1 cellular context compared by ENCODE assay signal in the genomic region with DNA sequence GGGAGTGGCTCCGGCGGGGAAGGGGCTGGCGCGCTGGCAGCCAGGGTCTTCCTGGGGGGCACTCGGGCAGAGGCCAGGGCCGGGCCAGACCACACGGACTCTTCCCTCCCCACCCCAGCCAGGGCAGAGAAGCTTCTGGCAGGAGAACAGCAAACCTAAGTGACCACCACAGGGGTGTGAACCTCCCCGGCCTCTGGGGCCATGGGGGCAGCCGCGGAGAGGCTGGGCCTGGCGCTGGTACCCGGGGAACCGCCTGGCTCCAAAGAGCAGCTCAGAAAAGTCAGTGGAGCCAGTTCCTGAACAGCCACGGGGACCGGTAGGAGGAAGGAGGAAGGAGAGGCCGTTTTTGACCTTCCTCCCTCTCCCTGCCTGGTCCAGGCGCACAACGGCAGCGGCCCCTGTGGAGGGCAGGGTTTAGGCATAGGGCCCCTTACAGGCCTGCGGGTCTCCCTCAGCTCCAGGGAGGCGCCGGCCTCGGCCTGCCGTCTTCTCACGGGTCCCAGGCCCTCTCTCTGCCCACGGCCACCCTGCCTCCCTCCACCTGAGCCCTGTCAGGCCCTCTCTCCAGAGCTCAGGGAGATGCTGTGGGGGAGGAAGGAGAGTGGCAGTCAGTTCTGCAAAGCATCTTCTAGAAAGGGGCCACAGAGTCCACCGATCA.
TF ChIP-seq lines count a peak whose summit lies in the region.

No MANE protein-coding gene starts in this region.

TF ChIP-seq in HepG2, 621 proteins besides CTCF, POLR2A, EP300 and RAD21 (continued from another document):
- TF ChIP-seq, protein P1, sequence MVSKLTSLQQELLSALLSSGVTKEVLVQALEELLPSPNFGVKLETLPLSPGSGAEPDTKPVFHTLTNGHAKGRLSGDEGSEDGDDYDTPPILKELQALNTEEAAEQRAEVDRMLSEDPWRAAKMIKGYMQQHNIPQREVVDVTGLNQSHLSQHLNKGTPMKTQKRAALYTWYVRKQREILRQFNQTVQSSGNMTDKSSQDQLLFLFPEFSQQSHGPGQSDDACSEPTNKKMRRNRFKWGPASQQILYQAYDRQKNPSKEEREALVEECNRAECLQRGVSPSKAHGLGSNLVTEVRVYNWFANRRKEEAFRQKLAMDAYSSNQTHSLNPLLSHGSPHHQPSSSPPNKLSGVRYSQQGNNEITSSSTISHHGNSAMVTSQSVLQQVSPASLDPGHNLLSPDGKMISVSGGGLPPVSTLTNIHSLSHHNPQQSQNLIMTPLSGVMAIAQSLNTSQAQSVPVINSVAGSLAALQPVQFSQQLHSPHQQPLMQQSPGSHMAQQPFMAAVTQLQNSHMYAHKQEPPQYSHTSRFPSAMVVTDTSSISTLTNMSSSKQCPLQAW (CRISPR knock-in tag; IDR thresholded peaks at IDR 0.05): peak; percentile 33; the same call in 1 of the 2 replicates
- TF ChIP-seq ZNF274 (CRISPR knock-in tag; IDR thresholded peaks at IDR 0.05): no peak
- TF ChIP-seq, protein P2, sequence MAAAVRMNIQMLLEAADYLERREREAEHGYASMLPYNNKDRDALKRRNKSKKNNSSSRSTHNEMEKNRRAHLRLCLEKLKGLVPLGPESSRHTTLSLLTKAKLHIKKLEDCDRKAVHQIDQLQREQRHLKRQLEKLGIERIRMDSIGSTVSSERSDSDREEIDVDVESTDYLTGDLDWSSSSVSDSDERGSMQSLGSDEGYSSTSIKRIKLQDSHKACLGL (CRISPR knock-in tag; IDR thresholded peaks at IDR 0.05): 0 out of 2 replicates have a peak, but pooled peaks have one; percentile 4
- TF ChIP-seq ZFX (CRISPR knock-in tag; IDR thresholded peaks at IDR 0.05; ENCODE audit: low read depth): peak; percentile 50; the same call in 1 of the 2 replicates
- no peak for TF ChIP-seq ZSCAN22 (CRISPR knock-in tag; IDR thresholded peaks at IDR 0.05)
- 0 out of 2 replicates have a peak, but pooled peaks have one; percentile 6 for TF ChIP-seq ZBTB38 (CRISPR knock-in tag; IDR thresholded peaks at IDR 0.05)
- TF ChIP-seq, protein P3, sequence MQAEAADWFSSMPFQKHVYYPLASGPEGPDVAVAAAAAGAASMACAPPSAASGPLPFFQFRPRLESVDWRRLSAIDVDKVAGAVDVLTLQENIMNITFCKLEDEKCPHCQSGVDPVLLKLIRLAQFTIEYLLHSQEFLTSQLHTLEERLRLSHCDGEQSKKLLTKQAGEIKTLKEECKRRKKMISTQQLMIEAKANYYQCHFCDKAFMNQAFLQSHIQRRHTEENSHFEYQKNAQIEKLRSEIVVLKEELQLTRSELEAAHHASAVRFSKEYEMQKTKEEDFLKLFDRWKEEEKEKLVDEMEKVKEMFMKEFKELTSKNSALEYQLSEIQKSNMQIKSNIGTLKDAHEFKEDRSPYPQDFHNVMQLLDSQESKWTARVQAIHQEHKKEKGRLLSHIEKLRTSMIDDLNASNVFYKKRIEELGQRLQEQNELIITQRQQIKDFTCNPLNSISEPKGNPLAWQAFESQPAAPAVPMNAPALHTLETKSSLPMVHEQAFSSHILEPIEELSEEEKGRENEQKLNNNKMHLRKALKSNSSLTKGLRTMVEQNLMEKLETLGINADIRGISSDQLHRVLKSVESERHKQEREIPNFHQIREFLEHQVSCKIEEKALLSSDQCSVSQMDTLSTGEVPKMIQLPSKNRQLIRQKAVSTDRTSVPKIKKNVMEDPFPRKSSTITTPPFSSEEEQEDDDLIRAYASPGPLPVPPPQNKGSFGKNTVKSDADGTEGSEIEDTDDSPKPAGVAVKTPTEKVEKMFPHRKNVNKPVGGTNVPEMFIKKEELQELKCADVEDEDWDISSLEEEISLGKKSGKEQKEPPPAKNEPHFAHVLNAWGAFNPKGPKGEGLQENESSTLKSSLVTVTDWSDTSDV (CRISPR knock-in tag; IDR thresholded peaks at IDR 0.05): no peak
- TF ChIP-seq ZNF230 (CRISPR knock-in tag; IDR thresholded peaks at IDR 0.05): 0 out of 2 replicates have a peak, but pooled peaks have one; percentile 23
- no peak for TF ChIP-seq PITX1 (CRISPR knock-in tag; IDR thresholded peaks at IDR 0.05)
